In genomic region chr3:164221297-164221696, GRCh38 we compare ENCODE assay signal across 26 cellular contexts.
DNase-seq lines count a peak whose midpoint lies in the region; FAIRE-seq and TF ChIP-seq lines count a peak whose summit lies in the region.
"Had no signal": no experiment of that assay in that cellular context is flagged by ENCODE, and none has a peak within 500 bp of the region (broad histone marks: within the 10 kb centered on the region; RNA-seq: fewer than 3 reads in every experiment).

No MANE protein-coding gene starts in this region.

- FAIRE-seq in D721Med (lab: Jason Lieb, UNC) = peak; percentile 95
- FAIRE-seq: GM12878, GM12892, GM18507, GM19239 had no signal

- DNase-seq in D721Med (ENCODE audit: insufficient read length, low spot score) = no peak
- peak; percentile 85 for DNase-seq in NCI-H82 treated with DMSO at 0.1 percent for 48 hours (lab: John Stamatoyannopoulos, UW; ENCODE audit: unreplicated experiment)
- peak; percentile 68 for DNase-seq in retinal pigment epithelial cell (ENCODE audit: low read depth)
- DNase-seq in mucosa of gallbladder (ENCODE audit: low spot score) = no peak
- no peak for DNase-seq in MV-4-11 (lab: John Stamatoyannopoulos, UW)
- no peak for DNase-seq in coronary artery (ENCODE audit: low spot score)
- DNase-seq: 8988T; ACHN; BE2C; C1 segment of cervical spinal cord; CD4-positive, alpha-beta memory T cell; CD4-positive, CD25-positive, alpha-beta regulatory T cell; CD8-positive, alpha-beta memory T cell; COR-L47; DMS 273 treated with DMSO at 0.1 percent for 48 hours; DMS153; DMS53; DMS79; DND-41; EL; GDM1 had no signal

- H3K4me3 ChIP-seq in retinal pigment epithelial cell (ENCODE audit: low read length) (no peak overlapping the region), coronary artery (no peak overlapping the region)
- H3K4me3 ChIP-seq: BLaER1, GM12878 had no signal

- H3K27ac ChIP-seq in coronary artery = no peak overlapping the region
- H3K27ac ChIP-seq: BLaER1 had no signal

- TF ChIP-seq CTCF in D721Med (IDR thresholded peaks at IDR 0.05; ENCODE audit: insufficient read depth, missing control alignments) (no peak), retinal pigment epithelial cell (conservative IDR thresholded peaks at IDR 0.05; ENCODE audit: low read depth, low read length) (no peak), coronary artery (IDR thresholded peaks at IDR 0.05) (no peak)

Comparison
In these comparisons a context has a peak if more than half of its experiments do, and no peak if none do; other contexts are left out.
1. DNase-seq: peak in NCI-H82 treated with DMSO at 0.1 percent for 48 hours (single experiment) and retinal pigment epithelial cell (single experiment); none in D721Med (single experiment), mucosa of gallbladder (single experiment), MV-4-11 (single experiment) and coronary artery (single experiment).